ENCODE assay signal across 11 cellular contexts in genomic region chr9:93954436-93955355, GRCh38. TPM values are rescaled to one million over a fixed set of nuclear protein-coding genes. Genes with fewer than 3 reads are reported as not detected.
A peak's percentile ranks its signal among the peaks of the same experiment; 100 is the strongest.
DNase-seq lines count a peak whose midpoint lies in the region; ATAC-seq and TF ChIP-seq lines count a peak whose summit lies in the region.
"Had no signal": no experiment of that assay in that cellular context is flagged by ENCODE, and none has a peak within 500 bp of the region (broad histone marks: within the 10 kb centered on the region; RNA-seq: fewer than 3 reads in every experiment).

TSS of gene BARX1 (minus strand) at chr9:93955355. CDS start at chr9:93955146, 209 bp downstream.

- DNase-seq in activated naive CD4-positive, alpha-beta T cell treated with anti-CD3 and anti-CD28 coated beads, Interleukin-2, amount 10 ng/mL, durations not matched to agents 7 days and 5 days: no peak
- no peak for DNase-seq in activated naive CD4-positive, alpha-beta T cell (lab: John Stamatoyannopoulos, UW)
- peak; percentile 58 for DNase-seq in activated naive CD8-positive, alpha-beta T cell treated with anti-CD3 and anti-CD28 coated beads, Interleukin-2, amount 10 ng/mL, durations not matched to agents 7 days and 5 days
- DNase-seq in tibial artery (no peak), NOMO-1 treated with dmso at 0.1 percent for 144 hours (lab: John Stamatoyannopoulos, UW; ENCODE audit: unreplicated experiment) (no peak)
- DNase-seq: body of pancreas, Karpas-422 had no signal

- peak within 1 kb of the TSS; percentile 65 for H3K4me3 Mint-ChIP-seq in activated naive CD4-positive, alpha-beta T cell treated with anti-CD3 and anti-CD28 coated beads, Interleukin-2, amount 10 ng/mL, durations not matched to agents 7 days and 5 days
- peak within 1 kb of the TSS; percentile 84 for H3K4me3 Mint-ChIP-seq in activated naive CD8-positive, alpha-beta T cell treated with anti-CD3 and anti-CD28 coated beads, Interleukin-2, amount 10 ng/mL, durations not matched to agents 7 days and 5 days

- H3K9me3 ChIP-seq in mucosa of rectum (ENCODE audit: control insufficient read depth in 2 of 2, low read length in 2 of 2) (no peaks in the 10 kb centered on the region), tibial artery (no peaks in the 10 kb centered on the region)
- H3K9me3 ChIP-seq: body of pancreas, SJSA1 had no signal

- H3K36me3 ChIP-seq in mucosa of rectum (ENCODE audit: control insufficient read depth in 2 of 2, insufficient read depth in 2 of 2, low read length in 2 of 2): no peaks in the 10 kb centered on the region
- H3K36me3 ChIP-seq in tibial artery: no peaks in the 10 kb centered on the region
- H3K36me3 ChIP-seq: SJSA1 had no signal

- peaks cover 96% of the 10 kb centered on the region for H3K27me3 Mint-ChIP-seq in activated naive CD4-positive, alpha-beta T cell treated with anti-CD3 and anti-CD28 coated beads, Interleukin-2, amount 10 ng/mL, durations not matched to agents 7 days and 5 days
- peaks cover 73% of the 10 kb centered on the region for H3K27me3 Mint-ChIP-seq in activated naive CD8-positive, alpha-beta T cell treated with anti-CD3 and anti-CD28 coated beads, Interleukin-2, amount 10 ng/mL, durations not matched to agents 7 days and 5 days

- CTCF ChIA-PET in activated naive CD4-positive, alpha-beta T cell treated with anti-CD3 and anti-CD28 coated beads, Interleukin-2, amount 10 ng/mL, durations not matched to agents 7 days and 5 days (lab: Charles Lee): no interaction called here

- H3K9me3 Mint-ChIP-seq in activated naive CD4-positive, alpha-beta T cell treated with anti-CD3 and anti-CD28 coated beads, Interleukin-2, amount 10 ng/mL, durations not matched to agents 7 days and 5 days: peaks cover 8% of the 10 kb centered on the region
- peaks cover 1% of the 10 kb centered on the region for H3K9me3 Mint-ChIP-seq in activated naive CD8-positive, alpha-beta T cell treated with anti-CD3 and anti-CD28 coated beads, Interleukin-2, amount 10 ng/mL, durations not matched to agents 7 days and 5 days

- H3K4me1 Mint-ChIP-seq in activated naive CD4-positive, alpha-beta T cell treated with anti-CD3 and anti-CD28 coated beads, Interleukin-2, amount 10 ng/mL, durations not matched to agents 7 days and 5 days: peaks cover 60% of the 10 kb centered on the region
- peaks cover 36% of the 10 kb centered on the region for H3K4me1 Mint-ChIP-seq in activated naive CD8-positive, alpha-beta T cell treated with anti-CD3 and anti-CD28 coated beads, Interleukin-2, amount 10 ng/mL, durations not matched to agents 7 days and 5 days

- H3K4me3 ChIP-seq in mucosa of rectum (ENCODE audit: low read length in 2 of 2) (peak within 1 kb of the TSS; percentile 13 to 50), tibial artery (peak within 1 kb of the TSS; percentile 34 to 51)
- H3K4me3 ChIP-seq: body of pancreas, SJSA1 had no signal

- H3K4me1 ChIP-seq in mucosa of rectum (ENCODE audit: control insufficient read depth in 2 of 2, insufficient read depth in 2 of 2, low read length in 2 of 2) (peaks cover 10 to 28% of the 10 kb centered on the region in 2 donors), tibial artery (peaks cover 0 to 72% (median 64%) of the 10 kb centered on the region in 4 donors)
- H3K4me1 ChIP-seq: SJSA1 had no signal

- H3K36me3 Mint-ChIP-seq in activated naive CD4-positive, alpha-beta T cell treated with anti-CD3 and anti-CD28 coated beads, Interleukin-2, amount 10 ng/mL, durations not matched to agents 7 days and 5 days: peaks cover 18% of the 10 kb centered on the region
- peaks cover 7% of the 10 kb centered on the region for H3K36me3 Mint-ChIP-seq in activated naive CD8-positive, alpha-beta T cell treated with anti-CD3 and anti-CD28 coated beads, Interleukin-2, amount 10 ng/mL, durations not matched to agents 7 days and 5 days

- TF ChIP-seq CTCF in tibial artery (IDR thresholded peaks at IDR 0.05): no peak

- H3K9ac ChIP-seq in mucosa of rectum (ENCODE audit: low read depth in 1 of 2, low read length in 2 of 2): no peak within 1 kb of the TSS

- POLR2A ChIA-PET in activated naive CD8-positive, alpha-beta T cell treated with anti-CD3 and anti-CD28 coated beads, Interleukin-2, amount 10 ng/mL, durations not matched to agents 7 days and 5 days (lab: Charles Lee): no interaction called here

- peak within 1 kb of the TSS; percentile 34 for H3K27ac Mint-ChIP-seq in activated naive CD4-positive, alpha-beta T cell treated with anti-CD3 and anti-CD28 coated beads, Interleukin-2, amount 10 ng/mL, durations not matched to agents 7 days and 5 days
- peak within 1 kb of the TSS; percentile 9 for H3K27ac Mint-ChIP-seq in activated naive CD8-positive, alpha-beta T cell treated with anti-CD3 and anti-CD28 coated beads, Interleukin-2, amount 10 ng/mL, durations not matched to agents 7 days and 5 days

- H3K27ac ChIP-seq in mucosa of rectum (ENCODE audit: low read depth in 2 of 2, low read length in 2 of 2) (no peak within 1 kb of the TSS), tibial artery (no peak within 1 kb of the TSS)
- H3K27ac ChIP-seq: body of pancreas, SJSA1 had no signal

- no peak for ATAC-seq in activated naive CD8-positive, alpha-beta T cell treated with anti-CD3 and anti-CD28 coated beads, Interleukin-2, amount 10 ng/mL, durations not matched to agents 7 days and 5 days (ENCODE audit: low read depth)
- ATAC-seq in HG03460 (IDR thresholded peaks at IDR 0.05; ENCODE audit: unreplicated experiment): no peak
- ATAC-seq in HG03108 (IDR thresholded peaks at IDR 0.05; ENCODE audit: unreplicated experiment): no peak
- ATAC-seq: body of pancreas had no signal

- intact Hi-C loops in tibial artery (cut with DNase I; ENCODE audit: low total_unique reads): no loop called here

- H3K27me3 ChIP-seq in mucosa of rectum (ENCODE audit: control insufficient read depth in 2 of 2, insufficient read depth in 2 of 2, low read length in 2 of 2) (peaks cover 76 to 89% of the 10 kb centered on the region in 2 donors), tibial artery (peaks cover 4 to 98% of the 10 kb centered on the region in 2 donors)

RNA-seq across cellular contexts. Expression of gene BARX1, which starts in this region (rescaled TPM):
- 1 to 10 TPM; 1.1 to 1.4 TPM for total RNA-seq in activated naive CD8-positive, alpha-beta T cell treated with anti-CD3 and anti-CD28 coated beads, Interleukin-2, amount 10 ng/mL, durations not matched to agents 7 days and 5 days
- total RNA-seq: SJSA1 had no signal
